13 cellular contexts compared by ENCODE assay signal in genomic region chr15:69380100-69380725, GRCh38. TPM values are rescaled to one million over a fixed set of nuclear protein-coding genes. Genes with fewer than 3 reads are reported as not detected.
DNase-seq lines count a peak whose midpoint lies in the region; FAIRE-seq and TF ChIP-seq lines count a peak whose summit lies in the region.
"Had no signal": no experiment of that assay in that cellular context is flagged by ENCODE, and none has a peak within 500 bp of the region (broad histone marks: within the 10 kb centered on the region; RNA-seq: fewer than 3 reads in every experiment).

No MANE protein-coding gene starts in this region.

- H3K18ac ChIP-seq in H1 (ENCODE audit: extremely low read depth, low read length) (no peak overlapping the region), mesendoderm (ENCODE audit: low read length) (no peak overlapping the region)

- H3K56ac ChIP-seq in H1 (replicated peaks; ENCODE audit: insufficient read length, low read depth, low read length) = no peak overlapping the region
- no peak overlapping the region for H3K56ac ChIP-seq in mesendoderm (ENCODE audit: low read length)

- H3K14ac ChIP-seq in H1 (ENCODE audit: insufficient read length) = no peak overlapping the region

- TF ChIP-seq POLR2A in NB4 (IDR thresholded peaks at IDR 0.05; ENCODE audit: extremely low read depth, insufficient read length) (no peak), H1 (IDR thresholded peaks at IDR 0.05; ENCODE audit: control extremely low read depth in 1 of 2, low read depth in 2 of 2, low read length in 2 of 2) (no peak)

- POLR2A ChIA-PET in H1 (lab: Charles Lee; ENCODE audit: partially characterized antibody) = interaction anchor here (1.4 kb wide), 1 partner anchor 73 kb away, joined by 3 read pairs; the partner anchor contains the start of gene RPLP1

- H3K4me2 ChIP-seq in H1 (ENCODE audit: insufficient read depth in 1 of 2, low read depth in 2 of 2, low read length in 2 of 2) (no peak overlapping the region), mesendoderm (ENCODE audit: low read length) (no peak overlapping the region)

- H3K36me3 ChIP-seq in H1 (ENCODE audit: control insufficient read depth in 2 of 4, insufficient read depth in 4 of 4, low read length in 3 of 4) (no peaks in the 10 kb centered on the region), mesendoderm (ENCODE audit: control insufficient read depth, insufficient read depth, low read length) (no peaks in the 10 kb centered on the region)
- H3K36me3 ChIP-seq: right atrium auricular region had no signal

- H3K27ac ChIP-seq in H1 (ENCODE audit: low read depth, low read length) (no peak overlapping the region), mesendoderm (ENCODE audit: low read depth, low read length) (no peak overlapping the region)
- H3K27ac ChIP-seq: right atrium auricular region had no signal

- no peak overlapping the region for H2BK120ac ChIP-seq in H1 (replicated peaks; ENCODE audit: low read depth, low read length)
- H2BK120ac ChIP-seq in mesendoderm (ENCODE audit: low read depth, low read length) = no peak overlapping the region

- H4K5ac ChIP-seq in H1 (ENCODE audit: insufficient read length, low read depth, low read length) (no peak overlapping the region), mesendoderm (ENCODE audit: low read length) (no peak overlapping the region)

- no peak overlapping the region for H3K4me3 ChIP-seq in NB4 (ENCODE audit: low read depth, low read length)
- no peak overlapping the region for H3K4me3 ChIP-seq in H1 (ENCODE audit: extremely low read depth in 1 of 4, insufficient read depth in 2 of 4, low read depth in 3 of 4, low read length in 4 of 4)
- H3K4me3 ChIP-seq in mesendoderm (ENCODE audit: low read length) = no peak overlapping the region
- H3K4me3 ChIP-seq: right atrium auricular region had no signal

- TF ChIP-seq EP300 in H1 (IDR thresholded peaks at IDR 0.05; ENCODE audit: borderline replicate concordance in 1 of 2, low read depth in 2 of 2, low read length in 2 of 2) = no peak

- H3K9me3 ChIP-seq in H1 (ENCODE audit: insufficient read depth in 2 of 2, low read depth in 1 of 2, low read length in 1 of 2) = peaks cover 0 to 2% of the 10 kb centered on the region in 2 experiments; a peak in 1 of 4 replicates
- H3K9me3 ChIP-seq: right atrium auricular region had no signal

- peak; percentile 85 for FAIRE-seq in H1 (lab: Jason Lieb, UNC)

- H2BK12ac ChIP-seq in H1 (ENCODE audit: low read depth, low read length) = no peak overlapping the region

- no peaks in the 10 kb centered on the region for H3K23me2 ChIP-seq in H1 (ENCODE audit: low read depth, low read length)

- no peak overlapping the region for H2AFZ ChIP-seq in H1 (ENCODE audit: low read length)

- H3K4ac ChIP-seq in H1 (replicated peaks; ENCODE audit: insufficient read length, low read depth, low read length) = no peak overlapping the region
- H3K4ac ChIP-seq in mesendoderm (ENCODE audit: low read depth, low read length) = no peak overlapping the region

- H3K27me3 ChIP-seq in H1 (replicated peaks in 1 of 4; ENCODE audit: control insufficient read depth in 3 of 4, extremely low read depth in 1 of 4, insufficient read depth in 3 of 4, low read length in 3 of 4) = no peaks in the 10 kb centered on the region
- no peaks in the 10 kb centered on the region for H3K27me3 ChIP-seq in mesendoderm (ENCODE audit: insufficient read depth, low read length, poor library complexity)
- H3K27me3 ChIP-seq: right atrium auricular region had no signal

- no peak overlapping the region for H3K9ac ChIP-seq in H1 (replicated peaks in 1 of 4; ENCODE audit: extremely low read depth in 1 of 4, low read depth in 3 of 4, low read length in 3 of 4)
- H3K9ac ChIP-seq in mesendoderm (ENCODE audit: low read length) = no peak overlapping the region

- H3K79me1 ChIP-seq in H1 (ENCODE audit: low read depth, low read length) (no peaks in the 10 kb centered on the region), mesendoderm (ENCODE audit: low read length) (no peaks in the 10 kb centered on the region)

- H2AK5ac ChIP-seq in H1 (ENCODE audit: low read depth, low read length) (no peak overlapping the region), mesendoderm (ENCODE audit: low read length) (no peak overlapping the region)

- CTCF ChIA-PET in H1 (lab: Charles Lee; ENCODE audit: partially characterized antibody) = interaction anchor here (0.6 to 3.4 kb wide), 13 partner anchors 9 to 349 kb away, joined by 3 to 43 read pairs (median 3); no protein-coding TSS in a partner anchor

- TF ChIP-seq RAD21 in H1 (IDR thresholded peaks at IDR 0.05 in 1 of 2, conservative IDR thresholded peaks at IDR 0.05 in 1 of 2; ENCODE audit: low read depth in 2 of 2, low read length in 2 of 2) = peak; percentile 44 to 62

- H3K79me2 ChIP-seq in H1 (ENCODE audit: control insufficient read depth in 1 of 2, insufficient read depth in 2 of 2, low read length in 2 of 2) (no peaks in the 10 kb centered on the region), mesendoderm (ENCODE audit: control insufficient read depth, insufficient read depth, low read length) (no peaks in the 10 kb centered on the region)

- peak; percentile 24 for TF ChIP-seq CTCF in NB4 (IDR thresholded peaks at IDR 0.05; ENCODE audit: low read depth, low read length)
- TF ChIP-seq CTCF in H1 (IDR thresholded peaks at IDR 0.05; ENCODE audit: control extremely low read depth in 1 of 3, insufficient read depth in 1 of 3, low read depth in 1 of 3, low read length in 3 of 3) = peak; percentile 59 to 76 (median 69)

- no peak overlapping the region for H3K23ac ChIP-seq in H1 (ENCODE audit: insufficient read length)
- no peak overlapping the region for H3K23ac ChIP-seq in mesendoderm (ENCODE audit: low read length)

- H3K4me1 ChIP-seq in H1 (replicated peaks in 1 of 4; ENCODE audit: control insufficient read depth in 3 of 4, insufficient read depth in 4 of 4, low read length in 3 of 4) (no peaks in the 10 kb centered on the region), mesendoderm (ENCODE audit: control insufficient read depth, low read depth, low read length) (no peaks in the 10 kb centered on the region)
- H3K4me1 ChIP-seq: right atrium auricular region had no signal

- H2BK5ac ChIP-seq in H1 (ENCODE audit: low read depth, low read length) (no peak overlapping the region), mesendoderm (ENCODE audit: low read length) (no peak overlapping the region)

- no peak overlapping the region for H2BK20ac ChIP-seq in H1 (ENCODE audit: low read length)

- H4K20me1 ChIP-seq in H1 (replicated peaks in 1 of 2; ENCODE audit: control insufficient read depth in 1 of 2, insufficient read depth in 2 of 2, low read length in 2 of 2) = no peaks in the 10 kb centered on the region

- no peak overlapping the region for H4K8ac ChIP-seq in H1 (ENCODE audit: extremely low read depth, insufficient read depth, low read length)
- no peak overlapping the region for H4K8ac ChIP-seq in mesendoderm (ENCODE audit: low read depth, low read length)

- H2BK15ac ChIP-seq in H1 (ENCODE audit: low read length) = no peak overlapping the region
- H2BK15ac ChIP-seq in mesendoderm (replicated peaks; ENCODE audit: low read depth) = no peak overlapping the region

- no peak overlapping the region for H4K91ac ChIP-seq in H1 (replicated peaks; ENCODE audit: insufficient read length, low read length)

- 73% methylated on average over 9 of the region's 9 CpGs; no CpG with 5 or more reads in 1 of the 2 experiments for WGBS in H1 (ENCODE audit: extremely low coverage in 1 of 2, insufficient coverage in 1 of 2, insufficient read length in 1 of 2, insufficient replicate concordance in 2 of 2, low coverage in 1 of 2, low lambda C conversion rate in 2 of 2, missing lambda C conversion rate in 1 of 2), 2 experiments
- WGBS in mesendoderm (ENCODE audit: extremely low coverage, insufficient coverage, low lambda C conversion rate) = no CpG with 5 or more reads among the region's 9 CpGs

- DNase-seq in Daoy (ENCODE audit: low read depth) (peak; percentile 21), NB4 (ENCODE audit: low read depth) (peak; percentile 28), H1 (ENCODE audit: low read depth in 1 of 2, low spot score in 2 of 2) (peak in 1 of 2 experiments; percentile 55), mesendoderm (peak; percentile 74), globus pallidus (ENCODE audit: low spot score) (no peak), LoVo (ENCODE audit: low spot score) (no peak), pons (ENCODE audit: low spot score) (no peak)
- no peak for DNase-seq in activated CD4-positive, alpha-beta T cell treated with anti-CD3 and anti-CD28 coated beads for 1 hour
- DNase-seq: activated B cell treated with CpG ODN at 0.5 μM for 24 hours; activated gamma-delta T cell; DMS79; effector CD4-positive, alpha-beta T cell had no signal

TF ChIP-seq in H1, 55 proteins besides CTCF, POLR2A, EP300 and RAD21 (continues in another document):
- TF ChIP-seq YY1 (IDR thresholded peaks at IDR 0.05; ENCODE audit: low read depth, low read length) = no peak
- no peak for TF ChIP-seq FOSL1 (IDR thresholded peaks at IDR 0.05; ENCODE audit: insufficient read depth, low read depth, low read length)
- TF ChIP-seq GABPA (IDR thresholded peaks at IDR 0.05; ENCODE audit: borderline replicate concordance, insufficient read depth, low read length) = no peak
- no peak for TF ChIP-seq NANOG (IDR thresholded peaks at IDR 0.05; ENCODE audit: insufficient read depth, low read depth, low read length, poor library complexity, severe bottlenecking)
- TF ChIP-seq SAP30 (IDR thresholded peaks at IDR 0.05; ENCODE audit: insufficient read depth, insufficient replicate concordance, low read length) = no peak
- no peak for TF ChIP-seq SP4 (IDR thresholded peaks at IDR 0.05; ENCODE audit: low read length)
- no peak for TF ChIP-seq BCL11A (IDR thresholded peaks at IDR 0.05; ENCODE audit: low read depth in 2 of 2, low read length in 2 of 2)
- no peak for TF ChIP-seq RNF2 (IDR thresholded peaks at IDR 0.05; ENCODE audit: borderline replicate concordance, low read depth, low read length, missing control alignments, poor library complexity, severe bottlenecking)

RNA-seq across cellular contexts. Expression of gene KIF23, which starts 33.9 kb away (rescaled TPM):
- 107 and 148 TPM in 2 replicates for total RNA-seq in Daoy (2014; rRNA removed; shearing (Covaris generic))
- 77.2 and 77.4 TPM in 2 replicates for total RNA-seq in H1 (2021; fragmentation: NEBNext Ultra II Directional; extraction: Animal tissue kit (Norgen Biotek cat#: 25700))
- 17.9 and 26.2 TPM in 2 replicates for polyA plus RNA-seq in H1 (2011; rRNA removed)
- polyA plus RNA-seq in H1 (2011; cell fraction: cytosol; rRNA removed) = 35.8 TPM
- polyA plus RNA-seq in H1 (2011; cell fraction: nucleus; rRNA removed) = 26.3 TPM
- 49.1 to 67.9 TPM (median 50.1 TPM) in 4 replicates for polyA plus RNA-seq in H1 (2012, experiment 1 of 2)
- 3.7 TPM for polyA plus RNA-seq in H1 (2012, experiment 2 of 2)
- polyA plus RNA-seq in H1 (2013, experiment 1 of 2) = 40.5 TPM
- 39.7 TPM for polyA plus RNA-seq in H1 (2013, experiment 2 of 2)
- 31.8 and 41.4 TPM in 2 replicates for polyA minus RNA-seq in H1 (2011; rRNA and poly(A)+ RNA removed)
- polyA minus RNA-seq in H1 (2011; cell fraction: cytosol; rRNA and poly(A)+ RNA removed) = 34.8 TPM
- polyA minus RNA-seq in H1 (2011; cell fraction: nucleus; rRNA and poly(A)+ RNA removed) = 52.6 TPM
- polyA plus RNA-seq in mesendoderm (2013, experiment 1 of 2) = 55.5 TPM
- polyA plus RNA-seq in mesendoderm (2013, experiment 2 of 2) = 58.0 TPM

Comparison
In these comparisons a context has a peak if more than half of its experiments do, and no peak if none do; other contexts are left out.
1. DNase-seq: peak in Daoy (single experiment), NB4 (single experiment) and mesendoderm (single experiment); none in globus pallidus (single experiment), LoVo (single experiment), activated CD4-positive, alpha-beta T cell treated with anti-CD3 and anti-CD28 coated beads for 1 hour (single experiment) and pons (single experiment).